In genomic region chr4:179867300-179867878, GRCh38 we compare ENCODE assay signal across 8 cellular contexts.
DNase-seq lines count a peak whose midpoint lies in the region; ATAC-seq and TF ChIP-seq lines count a peak whose summit lies in the region.

No MANE protein-coding gene starts in this region.

- no peaks in the 10 kb centered on the region for H3K9me3 Mint-ChIP-seq in activated CD4-positive, alpha-beta T cell treated with anti-CD3 and anti-CD28 coated beads, Interleukin-2, amount 10 ng/mL, durations not matched to agents 24 days and 14 days
- peaks cover 5% of the 10 kb centered on the region for H3K9me3 Mint-ChIP-seq in CD4-positive, alpha-beta T cell

- POLR2A ChIA-PET in CD4-positive, alpha-beta T cell (lab: Charles Lee), result no interaction called here

- peak; percentile 83 for ATAC-seq in GM21723 (IDR thresholded peaks at IDR 0.05; ENCODE audit: unreplicated experiment)
- ATAC-seq in CD4-positive, alpha-beta T cell (ENCODE audit: poor library complexity), result no peak

- no peak overlapping the region for H3K4me3 ChIP-seq in dorsolateral prefrontal cortex

- CTCF ChIA-PET in CD4-positive, alpha-beta T cell (lab: Charles Lee), result no interaction called here

- H3K4me1 Mint-ChIP-seq in activated CD4-positive, alpha-beta T cell treated with anti-CD3 and anti-CD28 coated beads, Interleukin-2, amount 10 ng/mL, durations not matched to agents 24 days and 14 days, result no peaks in the 10 kb centered on the region
- no peaks in the 10 kb centered on the region for H3K4me1 Mint-ChIP-seq in CD4-positive, alpha-beta T cell (ENCODE audit: low read depth)

- no peak overlapping the region for H3K4me3 Mint-ChIP-seq in activated CD4-positive, alpha-beta T cell treated with anti-CD3 and anti-CD28 coated beads, Interleukin-2, amount 10 ng/mL, durations not matched to agents 24 days and 14 days
- no peak overlapping the region for H3K4me3 Mint-ChIP-seq in CD4-positive, alpha-beta T cell

- peaks cover 0 to 5% (median 0%) of the 10 kb centered on the region in 45 donors for H3K27me3 ChIP-seq in dorsolateral prefrontal cortex
- H3K27me3 ChIP-seq in CD4-positive, alpha-beta T cell (ENCODE audit: control insufficient read depth, insufficient read depth, low read length), result no peaks in the 10 kb centered on the region

- no peaks in the 10 kb centered on the region for H3K27me3 Mint-ChIP-seq in activated CD4-positive, alpha-beta T cell treated with anti-CD3 and anti-CD28 coated beads, Interleukin-2, amount 10 ng/mL, durations not matched to agents 24 days and 14 days
- H3K27me3 Mint-ChIP-seq in CD4-positive, alpha-beta T cell, result no peaks in the 10 kb centered on the region

- TF ChIP-seq CTCF in dorsolateral prefrontal cortex (IDR thresholded peaks at IDR 0.05 in 54 of 56, conservative IDR thresholded peaks at IDR 0.05 in 2 of 56; ENCODE audit: low read depth in 1 of 56, partially characterized antibody in 56 of 56), result peak in 55 of 56 donors; percentile 29 to 72 (median 56)
- TF ChIP-seq CTCF in CD4-positive, alpha-beta T cell (IDR thresholded peaks at IDR 0.05), result no peak

- intact Hi-C loops in activated CD4-positive, alpha-beta T cell treated with anti-CD3 and anti-CD28 coated beads, Interleukin-2, amount 10 ng/mL, durations not matched to agents 24 days and 14 days (cut with micrococcal nuclease), result loop anchor here (5.0 kb wide), 1 partner anchor 800 kb away; no protein-coding TSS in a partner anchor
- intact Hi-C loops in dorsolateral prefrontal cortex (cut with DNase I), result no loop called here
- intact Hi-C loops in CD4-positive, alpha-beta T cell (cut with DNase I, micrococcal nuclease), result no loop called here

- no peak overlapping the region for H3K27ac ChIP-seq in dorsolateral prefrontal cortex
- H3K27ac ChIP-seq in CD4-positive, alpha-beta T cell (ENCODE audit: low read depth, low read length), result no peak overlapping the region

- H3K36me3 Mint-ChIP-seq in activated CD4-positive, alpha-beta T cell treated with anti-CD3 and anti-CD28 coated beads, Interleukin-2, amount 10 ng/mL, durations not matched to agents 24 days and 14 days (ENCODE audit: low read depth), result no peaks in the 10 kb centered on the region
- H3K36me3 Mint-ChIP-seq in CD4-positive, alpha-beta T cell (ENCODE audit: low read depth), result no peaks in the 10 kb centered on the region

- DNase-seq in activated CD4-positive, alpha-beta T cell treated with anti-CD3 and anti-CD28 coated beads, Interleukin-2, amount 10 ng/mL, durations not matched to agents 24 days and 14 days, result peak; percentile 65
- no peak for DNase-seq in activated CD4-positive, alpha-beta T cell treated with anti-CD3 and anti-CD28 coated beads for 4 hours
- DNase-seq in HT1080 (ENCODE audit: low read depth) (peak; percentile 53), SHP77 treated with DMSO at 0.1 percent for 48 hours (lab: John Stamatoyannopoulos, UW) (peak; percentile 65), dorsolateral prefrontal cortex (peak in 8 of 10 donors; percentile 3 to 58 (median 48)), nucleus accumbens (lab: John Stamatoyannopoulos, UW) (peak in 39 of 56 donors; percentile 0 to 60 (median 12))
- no peak for DNase-seq in CD4-positive, alpha-beta T cell

- H3K9me3 ChIP-seq in CD4-positive, alpha-beta T cell (ENCODE audit: control insufficient read depth, low read length), result no peaks in the 10 kb centered on the region

- no peak overlapping the region for H3K27ac Mint-ChIP-seq in activated CD4-positive, alpha-beta T cell treated with anti-CD3 and anti-CD28 coated beads, Interleukin-2, amount 10 ng/mL, durations not matched to agents 24 days and 14 days
- no peak overlapping the region for H3K27ac Mint-ChIP-seq in CD4-positive, alpha-beta T cell

Comparison
In these comparisons a context has a peak if more than half of its experiments do, and no peak if none do; other contexts are left out.
1. DNase-seq: peak in activated CD4-positive, alpha-beta T cell treated with anti-CD3 and anti-CD28 coated beads, Interleukin-2, amount 10 ng/mL, durations not matched to agents 24 days and 14 days (single experiment), HT1080 (single experiment), SHP77 treated with DMSO at 0.1 percent for 48 hours (single experiment), dorsolateral prefrontal cortex (8 of 10) and nucleus accumbens (39 of 56); none in activated CD4-positive, alpha-beta T cell treated with anti-CD3 and anti-CD28 coated beads for 4 hours (0 of 2) and CD4-positive, alpha-beta T cell (0 of 10).